In the genomic region with DNA sequence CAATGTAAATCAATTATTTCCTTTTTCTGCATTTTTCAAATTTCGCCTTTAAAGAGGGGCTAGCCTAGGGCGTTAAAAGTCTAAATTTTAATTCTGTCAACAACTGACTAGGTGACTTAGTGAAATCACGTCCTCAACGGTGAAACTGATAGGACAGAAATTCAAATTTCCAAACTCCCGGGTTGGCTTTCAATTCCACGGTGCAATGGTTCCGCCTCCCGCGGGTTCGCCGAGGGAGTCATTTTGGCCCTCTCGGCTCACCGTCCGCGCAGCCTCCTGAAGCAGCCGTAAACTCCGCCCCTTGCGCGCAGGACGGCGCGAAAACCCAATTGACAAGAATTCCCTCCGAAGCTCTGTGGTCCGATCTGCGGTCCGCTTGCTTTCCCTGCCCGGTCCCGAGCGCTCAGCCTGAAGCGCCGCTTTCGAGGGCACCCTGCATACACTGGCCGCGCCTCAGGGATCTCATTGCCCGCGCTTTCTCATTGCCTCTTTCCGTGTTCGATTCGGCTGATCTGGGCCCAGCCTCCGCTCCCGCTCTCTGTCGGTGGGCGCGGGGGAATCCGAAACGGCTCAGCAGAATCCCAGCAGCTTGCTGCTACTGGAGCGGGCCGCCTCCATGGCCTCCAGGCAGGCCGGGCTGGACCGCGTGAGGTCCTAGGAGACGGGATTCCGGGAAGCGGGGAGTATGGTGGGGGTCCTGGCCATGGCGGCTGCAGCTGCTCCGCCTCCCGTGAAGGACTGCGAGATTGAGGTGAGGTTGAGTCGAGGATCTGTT, we compare ENCODE assay signal across 8 cellular contexts. TPM values are rescaled to one million over a fixed set of nuclear protein-coding genes. Genes with fewer than 3 reads are reported as not detected.
A peak's percentile ranks its signal among the peaks of the same experiment; 100 is the strongest.
DNase-seq lines count a peak whose midpoint lies in the region; ATAC-seq lines count a peak whose summit lies in the region.

ATAD5 (plus strand) TSS at position 304 of the 775 bp plus-strand sequence; CDS start at position 686, 382 bp downstream.

- no peaks in the 10 kb centered on the region for H3K9me3 Mint-ChIP-seq in activated CD4-positive, alpha-beta T cell treated with anti-CD3 and anti-CD28 coated beads, Interleukin-2, amount 10 ng/mL, durations not matched to agents 24 days and 14 days
- H3K9me3 Mint-ChIP-seq in dendritic cell treated with granulocyte-macrophage colony-stimulating factor and Interleukin-4, amounts not matched to agents 40 ng/mL and 50 ng/mL, for 4 days = no peaks in the 10 kb centered on the region

- no peaks in the 10 kb centered on the region for H3K27me3 Mint-ChIP-seq in activated CD4-positive, alpha-beta T cell treated with anti-CD3 and anti-CD28 coated beads, Interleukin-2, amount 10 ng/mL, durations not matched to agents 24 days and 14 days
- no peaks in the 10 kb centered on the region for H3K27me3 Mint-ChIP-seq in dendritic cell treated with granulocyte-macrophage colony-stimulating factor and Interleukin-4, amounts not matched to agents 40 ng/mL and 50 ng/mL, for 4 days

- DNase-seq in A172 (ENCODE audit: low spot score) (peak; percentile 88), NCI-H748 (lab: John Stamatoyannopoulos, UW; ENCODE audit: unreplicated experiment) (peak; percentile 96), left lobe of liver (ENCODE audit: low spot score) (peak; percentile 94)
- DNase-seq in activated CD4-positive, alpha-beta T cell treated with anti-CD3 and anti-CD28 coated beads, Interleukin-2, amount 10 ng/mL, durations not matched to agents 24 days and 14 days = peak; percentile 97
- peak; percentile 88 for DNase-seq in stimulated activated CD4-positive, alpha-beta T cell treated with anti-CD3 and anti-CD28 coated beads, Interleukin-1b, Interleukin-23, amount 100 ng/mL, for 48 hours

- H3K4me1 Mint-ChIP-seq in activated CD4-positive, alpha-beta T cell treated with anti-CD3 and anti-CD28 coated beads, Interleukin-2, amount 10 ng/mL, durations not matched to agents 24 days and 14 days = peaks cover 28% of the 10 kb centered on the region
- peaks cover 20% of the 10 kb centered on the region for H3K4me1 Mint-ChIP-seq in dendritic cell treated with granulocyte-macrophage colony-stimulating factor and Interleukin-4, amounts not matched to agents 40 ng/mL and 50 ng/mL, for 4 days (ENCODE audit: low read depth)

- peak within 1 kb of the TSS; percentile 98 for H3K27ac Mint-ChIP-seq in activated CD4-positive, alpha-beta T cell treated with anti-CD3 and anti-CD28 coated beads, Interleukin-2, amount 10 ng/mL, durations not matched to agents 24 days and 14 days
- H3K27ac Mint-ChIP-seq in dendritic cell treated with granulocyte-macrophage colony-stimulating factor and Interleukin-4, amounts not matched to agents 40 ng/mL and 50 ng/mL, for 4 days = peak within 1 kb of the TSS; percentile 88

- H3K36me3 Mint-ChIP-seq in activated CD4-positive, alpha-beta T cell treated with anti-CD3 and anti-CD28 coated beads, Interleukin-2, amount 10 ng/mL, durations not matched to agents 24 days and 14 days (ENCODE audit: low read depth) = peaks cover 23% of the 10 kb centered on the region
- peaks cover 6% of the 10 kb centered on the region for H3K36me3 Mint-ChIP-seq in dendritic cell treated with granulocyte-macrophage colony-stimulating factor and Interleukin-4, amounts not matched to agents 40 ng/mL and 50 ng/mL, for 4 days (ENCODE audit: low read depth)

- ATAC-seq in GM18867 (IDR thresholded peaks at IDR 0.05; ENCODE audit: unreplicated experiment) = peak; percentile 75
- peak; percentile 67 for ATAC-seq in HG03521 (IDR thresholded peaks at IDR 0.05; ENCODE audit: unreplicated experiment)
- ATAC-seq in left lobe of liver = peak; percentile 99

- intact Hi-C loops in activated CD4-positive, alpha-beta T cell treated with anti-CD3 and anti-CD28 coated beads, Interleukin-2, amount 10 ng/mL, durations not matched to agents 24 days and 14 days (cut with micrococcal nuclease) = no loop called here
- intact Hi-C loops in dendritic cell treated with granulocyte-macrophage colony-stimulating factor and Interleukin-4, amounts not matched to agents 40 ng/mL and 50 ng/mL, for 4 days (cut with micrococcal nuclease) = no loop called here

- peak within 1 kb of the TSS; percentile 98 for H3K4me3 Mint-ChIP-seq in activated CD4-positive, alpha-beta T cell treated with anti-CD3 and anti-CD28 coated beads, Interleukin-2, amount 10 ng/mL, durations not matched to agents 24 days and 14 days
- peak within 1 kb of the TSS; percentile 94 for H3K4me3 Mint-ChIP-seq in dendritic cell treated with granulocyte-macrophage colony-stimulating factor and Interleukin-4, amounts not matched to agents 40 ng/mL and 50 ng/mL, for 4 days

RNA-seq across cellular contexts. Expression of gene ATAD5, which starts in this region (rescaled TPM):
- 8.9 and 13.2 TPM in 2 replicates for total RNA-seq in A172 (2014; rRNA removed; shearing (Covaris generic))
- 30.2 and 31.5 TPM in 2 replicates for total RNA-seq in activated CD4-positive, alpha-beta T cell treated with anti-CD3 and anti-CD28 coated beads, Interleukin-2, amount 10 ng/mL, durations not matched to agents 24 days and 14 days
- 0.45 TPM for total RNA-seq in left lobe of liver

Comparison
In these comparisons a context has a peak if more than half of its experiments do, and no peak if none do; other contexts are left out.
1. Peak in every context shown above with its lines: DNase-seq and ATAC-seq.
2. Peak in DNase-seq and ATAC-seq in left lobe of liver; RNA of the gene not detected or under 1 TPM.